ENCODE assay signal across 8 cellular contexts in the genomic region with DNA sequence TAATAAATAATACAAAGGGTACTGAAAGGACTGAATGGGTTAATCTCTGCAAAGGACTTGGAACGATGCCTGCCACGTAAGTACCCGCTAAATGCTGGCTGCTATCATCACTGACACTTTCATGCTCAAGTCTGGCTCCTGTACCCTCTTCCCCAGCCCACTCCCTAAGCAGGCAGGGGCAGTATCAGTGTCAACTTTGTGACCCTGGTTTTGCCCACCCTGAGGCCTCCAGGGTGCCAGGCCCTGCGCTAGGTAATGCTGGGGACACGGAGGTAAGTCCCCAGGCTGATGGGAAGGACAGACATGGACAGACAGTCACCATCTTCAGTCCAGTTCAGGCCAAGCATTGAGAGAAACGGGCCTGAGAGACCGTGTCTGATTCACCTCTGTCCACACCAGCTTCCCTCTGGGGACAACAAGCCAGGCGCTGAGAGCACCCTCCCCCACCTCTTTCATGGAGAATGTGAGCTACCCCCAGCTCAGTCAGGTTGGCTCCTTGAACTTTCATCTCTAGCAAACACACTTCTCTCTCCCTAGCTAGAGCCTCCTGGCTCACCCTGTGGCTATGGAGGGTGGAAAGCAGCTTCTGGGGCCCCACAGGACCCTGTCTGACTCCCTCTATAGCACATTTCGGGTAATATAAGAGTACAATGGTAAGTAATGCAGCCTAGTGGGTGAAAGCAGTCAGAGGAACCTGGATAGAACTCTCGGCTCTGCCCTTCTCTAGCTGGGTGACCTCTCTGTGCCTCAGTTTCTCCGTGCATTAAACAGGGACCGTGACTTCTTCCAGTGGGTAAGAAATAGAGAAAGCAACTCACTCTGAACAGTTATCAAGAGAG. TPM values are rescaled to one million over a fixed set of nuclear protein-coding genes. Genes with fewer than 3 reads are reported as not detected.
A peak's percentile ranks its signal among the peaks of the same experiment; 100 is the strongest.
DNase-seq lines count a peak whose midpoint lies in the region; ATAC-seq and TF ChIP-seq lines count a peak whose summit lies in the region.

No MANE protein-coding gene starts in this region.

- no peaks in the 10 kb centered on the region for H3K27me3 ChIP-seq in adipocyte (replicated peaks; ENCODE audit: control insufficient read depth, insufficient read depth, low read length)

- intact Hi-C loops in Calu3 (cut with micrococcal nuclease; ENCODE audit: unreplicated experiment), result loop anchor here (2.0 kb wide), 1 partner anchor 27 kb away; no protein-coding TSS in a partner anchor

- no peak for TF ChIP-seq CTCF in Calu3 (IDR thresholded peaks at IDR 0.05; ENCODE audit: unreplicated experiment)
- TF ChIP-seq CTCF in retinal pigment epithelial cell (conservative IDR thresholded peaks at IDR 0.05; ENCODE audit: low read depth, low read length), result peak; percentile 6

- TSS peak; percentile 78 for BruUV-seq in Calu3 (replicated peaks; lab: Mats Ljungman, UMichigan)

- peak overlapping the region; percentile 93 for H3K27ac Mint-ChIP-seq in Calu3 (ENCODE audit: unreplicated experiment)

- peaks cover 32% of the 10 kb centered on the region for H3K4me1 ChIP-seq in adipocyte (ENCODE audit: control insufficient read depth, insufficient read depth, low read length)

- peaks cover 8% of the 10 kb centered on the region for H3K27me3 Mint-ChIP-seq in Calu3 (ENCODE audit: unreplicated experiment)

- peak; percentile 36 for DNase-seq in Calu3
- peak; percentile 45 to 58 for DNase-seq in Kasumi-1 (lab: John Stamatoyannopoulos, UW)
- peak; percentile 58 for DNase-seq in adipocyte (ENCODE audit: low read depth)
- peak; percentile 63 for DNase-seq in hepatic stellate cell (ENCODE audit: low spot score)
- DNase-seq in retinal pigment epithelial cell (ENCODE audit: low read depth), result no peak
- no peak for DNase-seq in stimulated activated CD4-positive, alpha-beta T cell treated with anti-CD3 and anti-CD28 coated beads, Interleukin-4, amount 100 ng/mL, for 1 hour
- no peak for DNase-seq in NCI-H2029 treated with DMSO at 0.1 percent for 48 hours (lab: John Stamatoyannopoulos, UW)

- peak overlapping the region; percentile 80 for H3K4me3 Mint-ChIP-seq in Calu3 (ENCODE audit: low read depth, unreplicated experiment)

- peak overlapping the region; percentile 100 for H3K9ac ChIP-seq in adipocyte (ENCODE audit: low read length)

- H3K9me3 Mint-ChIP-seq in Calu3 (ENCODE audit: low read depth, unreplicated experiment), result no peaks in the 10 kb centered on the region

- H3K4me3 ChIP-seq in adipocyte (ENCODE audit: low read length), result peak overlapping the region; percentile 100
- H3K4me3 ChIP-seq in retinal pigment epithelial cell (ENCODE audit: low read length), result peak overlapping the region; percentile 92

- H3K9me3 ChIP-seq in adipocyte (ENCODE audit: control insufficient read depth, low read length), result no peaks in the 10 kb centered on the region

- H3K36me3 Mint-ChIP-seq in Calu3 (ENCODE audit: insufficient read depth, unreplicated experiment), result peaks cover 58% of the 10 kb centered on the region

- no peaks in the 10 kb centered on the region for H3K36me3 ChIP-seq in adipocyte (ENCODE audit: control insufficient read depth, insufficient read depth, low read length, severe bottlenecking)

- peaks cover 25% of the 10 kb centered on the region for H3K4me1 Mint-ChIP-seq in Calu3 (ENCODE audit: low read depth, unreplicated experiment)

- ATAC-seq in GM19452 (IDR thresholded peaks at IDR 0.05; ENCODE audit: unreplicated experiment), result no peak

- CTCF ChIA-PET in Calu3 (lab: Charles Lee), result interaction anchor here (1.1 kb wide), 1 partner anchor 26 kb away, joined by 4 read pairs; no protein-coding TSS in a partner anchor

RNA-seq across cellular contexts. Expression of a gene that starts 0.8 kb away (rescaled TPM):
- 203 and 213 TPM in 2 replicates for total RNA-seq in Calu3 (2022)

RNA-seq across cellular contexts. Expression of a gene that starts 3.4 kb away (rescaled TPM):
- 1.1 and 1.2 TPM in 2 replicates for total RNA-seq in Calu3 (2022)

RNA-seq across cellular contexts. Expression of a gene that starts 7.0 kb away (rescaled TPM):
- not detected in 2 replicates for total RNA-seq in Calu3 (2022)

RNA-seq across cellular contexts. Expression of a gene that starts 22.3 kb away (rescaled TPM):
- not detected in 2 replicates for total RNA-seq in Calu3 (2022)

RNA-seq across cellular contexts. Expression of a gene that starts 23.5 kb away (rescaled TPM):
- total RNA-seq in Calu3 (2022), result 3.0 and 3.6 TPM in 2 replicates

Comparison
In these comparisons a context has a peak if more than half of its experiments do, and no peak if none do; other contexts are left out.
1. DNase-seq: peak in Calu3 (single experiment), Kasumi-1 (2 of 2), adipocyte (single experiment) and hepatic stellate cell (single experiment); none in retinal pigment epithelial cell (single experiment), stimulated activated CD4-positive, alpha-beta T cell treated with anti-CD3 and anti-CD28 coated beads, Interleukin-4, amount 100 ng/mL, for 1 hour (single experiment) and NCI-H2029 treated with DMSO at 0.1 percent for 48 hours (single experiment).